ENCODE assay signal across 35 cellular contexts in the genomic region with DNA sequence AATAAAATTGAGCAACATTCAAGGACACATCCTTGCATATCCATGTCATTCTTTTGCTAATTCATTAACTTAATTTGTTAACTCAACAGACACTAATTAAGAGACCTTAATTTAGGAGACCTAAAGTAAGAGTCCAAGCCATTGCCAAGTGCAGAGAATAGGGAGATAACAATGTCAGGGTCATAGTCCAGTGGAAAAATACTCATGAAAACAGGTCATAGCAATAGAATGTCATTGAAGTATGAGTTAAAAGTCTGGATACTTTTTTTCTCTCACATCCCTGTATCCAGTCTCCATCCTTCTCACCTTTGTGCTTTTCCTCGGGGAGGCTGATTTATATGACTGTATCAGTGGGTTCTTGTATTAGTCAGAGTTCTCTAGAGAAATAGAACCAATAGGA. TPM values are rescaled to one million over a fixed set of nuclear protein-coding genes. Genes with fewer than 3 reads are reported as not detected.
"Had no signal": no experiment of that assay in that cellular context is flagged by ENCODE, and none has a peak within 500 bp of the region (broad histone marks: within the 10 kb centered on the region; RNA-seq: fewer than 3 reads in every experiment).

No MANE protein-coding gene starts in this region.

- H3K4me2 ChIP-seq: neural progenitor cell, smooth muscle cell had no signal

- DNase-seq: heart right ventricle; hippocampal formation; kidney glomerular epithelial cell; left cardiac atrium; left ventricle myocardium inferior; lower lobe of right lung; mammary epithelial cell; mesenchymal stem cell; naive B cell; natural killer cell; nephron progenitor cell; occipital lobe; sigmoid colon; stimulated activated CD4-positive, alpha-beta T cell treated with anti-CD3 and anti-CD28 coated beads, Interleukin-1b, Interleukin-23, amount 100 ng/mL, for 48 hours; stimulated activated CD4-positive, alpha-beta T cell treated with anti-CD3 and anti-CD28 coated beads, Interleukin-2, amount 100 ng/mL, for 48 hours; stimulated activated CD4-positive, alpha-beta T cell treated with anti-CD3 and anti-CD28 coated beads, Interleukin-4, amount 100 ng/mL, for 4 hours; stimulated activated CD8-positive, alpha-beta memory T cell treated with anti-CD3 and anti-CD28 coated beads, Interleukin-4, amount 100 ng/mL, for 48 hours; tibial artery; trophoblast cell; upper lobe of right lung had no signal

- H3K9ac ChIP-seq: neural progenitor cell, parathyroid adenoma had no signal

- H3K4me3 ChIP-seq: heart right ventricle, left ventricle myocardium inferior, lower lobe of right lung, neural progenitor cell, right atrium auricular region, sigmoid colon, smooth muscle cell, suprapubic skin, thoracic aorta, tibial artery, upper lobe of right lung had no signal

- H3K27ac ChIP-seq: heart right ventricle, left ventricle myocardium inferior, lower lobe of right lung, neural progenitor cell, neutrophil, parathyroid adenoma, right atrium auricular region, sigmoid colon, suprapubic skin, thoracic aorta, tibial artery, upper lobe of right lung had no signal

- ATAC-seq: heart right ventricle; left cardiac atrium; lower lobe of right lung; natural killer cell; stimulated activated memory B cell treated with anti-CD40 and anti-IgM and Interleukin-4, amounts not matched to agents 10 μg/mL and 1 μg/mL and 100 μg/mL, for 72 hours; upper lobe of right lung had no signal

- FAIRE-seq: keratinocyte, urothelium cell line had no signal

- H3K9me3 ChIP-seq: heart right ventricle, left ventricle myocardium inferior, lower lobe of right lung, neutrophil, right atrium auricular region, sigmoid colon, suprapubic skin, thoracic aorta, tibial artery, upper lobe of right lung had no signal

- H3K4me1 ChIP-seq: heart right ventricle, left ventricle myocardium inferior, lower lobe of right lung, neural progenitor cell, parathyroid adenoma, right atrium auricular region, sigmoid colon, suprapubic skin, tibial artery had no signal

- H3K36me3 ChIP-seq: heart right ventricle, left ventricle myocardium inferior, lower lobe of right lung, neural progenitor cell, neutrophil, right atrium auricular region, sigmoid colon, suprapubic skin, thoracic aorta, tibial artery, upper lobe of right lung had no signal

- H3K79me2 ChIP-seq: parathyroid adenoma had no signal

- H2AFZ ChIP-seq: neural progenitor cell, parathyroid adenoma had no signal

- H3K27me3 ChIP-seq: heart right ventricle, neural progenitor cell, neutrophil, right atrium auricular region, sigmoid colon, suprapubic skin, tibial artery, upper lobe of right lung had no signal

RNA-seq across cellular contexts. Expression of gene DPP4, which starts 26.6 kb away (rescaled TPM):
- total RNA-seq: osteocyte had no signal

RNA-seq across cellular contexts. Expression of gene GCG, which starts 51.5 kb away (rescaled TPM):
- total RNA-seq: glomerular endothelial cell, heart right ventricle, left cardiac atrium, left ventricle myocardium inferior, lower lobe of right lung, mammary epithelial cell, natural killer cell, occipital lobe, osteocyte, pulmonary artery endothelial cell, renal cortical epithelial cell, right atrium auricular region, sigmoid colon, smooth muscle cell, subcutaneous adipose tissue, suprapubic skin, thoracic aorta, upper lobe of right lung had no signal
- polyA plus RNA-seq: keratinocyte, mammary epithelial cell, smooth muscle cell had no signal
